8 cellular contexts compared by ENCODE assay signal in genomic region chr16:67169642-67170167, GRCh38. TPM values are rescaled to one million over a fixed set of nuclear protein-coding genes. Genes with fewer than 3 reads are reported as not detected.
DNase-seq lines count a peak whose midpoint lies in the region; ATAC-seq, FAIRE-seq and TF ChIP-seq lines count a peak whose summit lies in the region.

No MANE protein-coding gene starts in this region.

- H3K27me3 Mint-ChIP-seq in Caco-2 (ENCODE audit: insufficient read depth, unreplicated experiment) (no peaks in the 10 kb centered on the region), osteocyte (ENCODE audit: unreplicated experiment) (peaks cover 16% of the 10 kb centered on the region)
- peaks cover 49% of the 10 kb centered on the region for H3K27me3 Mint-ChIP-seq in activated CD4-positive, alpha-beta memory T cell treated with anti-CD3 and anti-CD28 coated beads, Interleukin-2, amount 10 ng/mL, durations not matched to agents 7 days and 5 days

- H3K27ac Mint-ChIP-seq in Caco-2 (ENCODE audit: unreplicated experiment) (peak overlapping the region; percentile 86), osteocyte (ENCODE audit: unreplicated experiment) (peak overlapping the region; percentile 86)
- peak overlapping the region; percentile 72 for H3K27ac Mint-ChIP-seq in activated CD4-positive, alpha-beta memory T cell treated with anti-CD3 and anti-CD28 coated beads, Interleukin-2, amount 10 ng/mL, durations not matched to agents 7 days and 5 days

- no peak for FAIRE-seq in GM12891 (lab: Jason Lieb, UNC)

- POLR2A ChIA-PET in Caco-2 (lab: Charles Lee) = interaction anchor here (0.6 to 1.5 kb wide), 2 partner anchors 9 to 77 kb away, joined by 3 to 8 read pairs; no protein-coding TSS in a partner anchor
- POLR2A ChIA-PET in activated CD4-positive, alpha-beta memory T cell treated with anti-CD3 and anti-CD28 coated beads, Interleukin-2, amount 10 ng/mL, durations not matched to agents 7 days and 5 days (lab: Charles Lee) = interaction anchor here (0.6 to 13.2 kb wide), 8 partner anchors 7 to 313 kb away, joined by 3 to 204 read pairs (median 3); partner anchors contain the start of genes E2F4, FBXL8, FHOD1 and HSF4

- DNase-seq in Caco-2 (peak in 1 of 2 experiments; percentile 60), fibroblast of villous mesenchyme (ENCODE audit: low read depth) (peak; percentile 43), osteocyte (ENCODE audit: extremely low spot score, unreplicated experiment) (no peak), GM12891 (ENCODE audit: insufficient read length, low spot score) (no peak)
- peak; percentile 50 for DNase-seq in activated CD4-positive, alpha-beta memory T cell treated with anti-CD3 and anti-CD28 coated beads, Interleukin-2, amount 10 ng/mL, durations not matched to agents 7 days and 5 days

- H3K4me3 ChIP-seq in Caco-2 (ENCODE audit: low read depth, low read length) = peak overlapping the region; percentile 49
- H3K4me3 ChIP-seq in fibroblast of villous mesenchyme (ENCODE audit: low read depth, low read length) = peak overlapping the region; percentile 57

- no peak for TF ChIP-seq POLR2A in GM12891 (IDR thresholded peaks at IDR 0.05; ENCODE audit: low read depth, low read length)

- no peaks in the 10 kb centered on the region for H3K27me3 ChIP-seq in Caco-2 (replicated peaks; ENCODE audit: control insufficient read depth, insufficient read depth, low read length)

- H3K4me3 Mint-ChIP-seq in Caco-2 (ENCODE audit: unreplicated experiment) (peak overlapping the region; percentile 70), osteocyte (ENCODE audit: unreplicated experiment) (peak overlapping the region; percentile 77)
- peak overlapping the region; percentile 74 for H3K4me3 Mint-ChIP-seq in activated CD4-positive, alpha-beta memory T cell treated with anti-CD3 and anti-CD28 coated beads, Interleukin-2, amount 10 ng/mL, durations not matched to agents 7 days and 5 days

- intact Hi-C loops in Caco-2 (cut with micrococcal nuclease; ENCODE audit: unreplicated experiment) = loop anchor here (1.0 kb wide), 3 partner anchors 8 to 14 kb away; partner anchors contain the start of gene MATCAP1

- peaks cover 36% of the 10 kb centered on the region for H3K4me1 ChIP-seq in Caco-2

- H3K9me3 ChIP-seq in Caco-2 = no peaks in the 10 kb centered on the region

- BruUV-seq in Caco-2 (replicated peaks; lab: Mats Ljungman, UMichigan) = TSS peak; percentile 75

- peak; percentile 48 to 57 for TF ChIP-seq CTCF in Caco-2 (IDR thresholded peaks at IDR 0.05; ENCODE audit: insufficient read depth in 1 of 2, low read depth in 1 of 2, low read length in 1 of 2, severe bottlenecking in 1 of 2, unreplicated experiment in 1 of 2)
- peak; percentile 76 for TF ChIP-seq CTCF in fibroblast of villous mesenchyme (IDR thresholded peaks at IDR 0.05; ENCODE audit: insufficient read depth, low read depth, low read length)
- peak; percentile 70 for TF ChIP-seq CTCF in osteocyte (IDR thresholded peaks at IDR 0.05)

- peaks cover 31% of the 10 kb centered on the region for H3K4me1 Mint-ChIP-seq in Caco-2 (ENCODE audit: low read depth, unreplicated experiment)
- peaks cover 63% of the 10 kb centered on the region for H3K4me1 Mint-ChIP-seq in activated CD4-positive, alpha-beta memory T cell treated with anti-CD3 and anti-CD28 coated beads, Interleukin-2, amount 10 ng/mL, durations not matched to agents 7 days and 5 days
- peaks cover 43% of the 10 kb centered on the region for H3K4me1 Mint-ChIP-seq in osteocyte (ENCODE audit: unreplicated experiment)

- peaks cover 23% of the 10 kb centered on the region for H3K36me3 Mint-ChIP-seq in Caco-2 (ENCODE audit: insufficient read depth, unreplicated experiment)
- peaks cover 42% of the 10 kb centered on the region for H3K36me3 Mint-ChIP-seq in activated CD4-positive, alpha-beta memory T cell treated with anti-CD3 and anti-CD28 coated beads, Interleukin-2, amount 10 ng/mL, durations not matched to agents 7 days and 5 days (ENCODE audit: low read depth)
- H3K36me3 Mint-ChIP-seq in osteocyte (ENCODE audit: unreplicated experiment) = no peaks in the 10 kb centered on the region

- ATAC-seq in HG03354 (IDR thresholded peaks at IDR 0.05; ENCODE audit: poor library complexity, severe bottlenecking, unreplicated experiment) (peak; percentile 14), GM19035 (IDR thresholded peaks at IDR 0.05; ENCODE audit: unreplicated experiment) (no peak), GM18858 (IDR thresholded peaks at IDR 0.05; ENCODE audit: unreplicated experiment) (no peak)

- CTCF ChIA-PET in Caco-2 (lab: Charles Lee) = interaction anchor here (0.5 to 3.0 kb wide), 14 partner anchors 8 to 274 kb away, joined by 3 to 43 read pairs (median 4); partner anchors contain the start of genes ELMO3, FBXL8 and TRADD
- CTCF ChIA-PET in activated CD4-positive, alpha-beta memory T cell treated with anti-CD3 and anti-CD28 coated beads, Interleukin-2, amount 10 ng/mL, durations not matched to agents 7 days and 5 days (lab: Charles Lee) = interaction anchor here (0.5 to 2.9 kb wide), 12 partner anchors 9 to 274 kb away, joined by 3 to 16 read pairs (median 3); partner anchors contain the start of genes FBXL8 and TRADD

- no peaks in the 10 kb centered on the region for H3K36me3 ChIP-seq in Caco-2 (ENCODE audit: control insufficient read depth, insufficient read depth, low read length)

- H3K9me3 Mint-ChIP-seq in Caco-2 (ENCODE audit: unreplicated experiment) (no peaks in the 10 kb centered on the region), osteocyte (ENCODE audit: unreplicated experiment) (no peaks in the 10 kb centered on the region)
- H3K9me3 Mint-ChIP-seq in activated CD4-positive, alpha-beta memory T cell treated with anti-CD3 and anti-CD28 coated beads, Interleukin-2, amount 10 ng/mL, durations not matched to agents 7 days and 5 days = no peaks in the 10 kb centered on the region

TF ChIP-seq in GM12891, 5 proteins besides CTCF, POLR2A, EP300 and RAD21:
- TF ChIP-seq SPI1 (IDR thresholded peaks at IDR 0.05; ENCODE audit: low read depth, low read length) (no peak), TAF1 (IDR thresholded peaks at IDR 0.05; ENCODE audit: low read depth, low read length) (no peak), PAX5 (IDR thresholded peaks at IDR 0.05; ENCODE audit: insufficient read depth, low read length, severe bottlenecking) (no peak), POLR2AphosphoS5 (IDR thresholded peaks at IDR 0.05; ENCODE audit: low read depth, low read length) (no peak), POU2F2 (IDR thresholded peaks at IDR 0.05; ENCODE audit: low read depth, low read length) (no peak)

RNA-seq across cellular contexts. Expression of gene NOL3, which starts 0.6 kb away (rescaled TPM):
- 17.4 and 22.4 TPM in 2 replicates for total RNA-seq in Caco-2 (2022)
- total RNA-seq in activated CD4-positive, alpha-beta memory T cell treated with anti-CD3 and anti-CD28 coated beads, Interleukin-2, amount 10 ng/mL, durations not matched to agents 7 days and 5 days = 10 to 100 TPM; 35.6 to 36.7 TPM
- total RNA-seq in fibroblast of villous mesenchyme = 11.7 and 12.2 TPM in 2 replicates
- total RNA-seq in osteocyte = 15.8 and 22.8 TPM in 2 replicates
- polyA plus RNA-seq in GM12891 (2012; ENCODE audit: low read depth, missing spikeins) = 10.3 TPM

RNA-seq across cellular contexts. Expression of gene HSF4, which starts 5.2 kb away (rescaled TPM):
- total RNA-seq in Caco-2 (2022) (39.4 and 52.0 TPM in 2 replicates), fibroblast of villous mesenchyme (2.6 and 3.0 TPM in 2 replicates), osteocyte (19.6 and 22.3 TPM in 2 replicates)
- 100 to 1,000 TPM; 107 to 110 TPM for total RNA-seq in activated CD4-positive, alpha-beta memory T cell treated with anti-CD3 and anti-CD28 coated beads, Interleukin-2, amount 10 ng/mL, durations not matched to agents 7 days and 5 days
- polyA plus RNA-seq in GM12891 (2012; ENCODE audit: low read depth, missing spikeins) = 13.0 TPM

RNA-seq across cellular contexts. Expression of gene FBXL8, which starts 9.9 kb away (rescaled TPM):
- 27.6 and 31.5 TPM in 2 replicates for total RNA-seq in Caco-2 (2022)
- 10 to 100 TPM; 52.3 to 54.4 TPM for total RNA-seq in activated CD4-positive, alpha-beta memory T cell treated with anti-CD3 and anti-CD28 coated beads, Interleukin-2, amount 10 ng/mL, durations not matched to agents 7 days and 5 days
- 8.6 and 10.6 TPM in 2 replicates for total RNA-seq in fibroblast of villous mesenchyme
- 12.8 and 15.5 TPM in 2 replicates for total RNA-seq in osteocyte
- polyA plus RNA-seq in GM12891 (2012; ENCODE audit: low read depth, missing spikeins) = 6.3 TPM

RNA-seq across cellular contexts. Expression of gene TRADD, which starts 10.0 kb away (rescaled TPM):
- total RNA-seq in Caco-2 (2022) (16.8 and 18.3 TPM in 2 replicates), fibroblast of villous mesenchyme (12.5 and 18.4 TPM in 2 replicates), osteocyte (13.4 and 14.1 TPM in 2 replicates)
- 10 to 100 TPM; 96.9 to 97.3 TPM for total RNA-seq in activated CD4-positive, alpha-beta memory T cell treated with anti-CD3 and anti-CD28 coated beads, Interleukin-2, amount 10 ng/mL, durations not matched to agents 7 days and 5 days
- polyA plus RNA-seq in GM12891 (2012; ENCODE audit: low read depth, missing spikeins) = 17.2 TPM

RNA-seq across cellular contexts. Expression of gene MATCAP1, which starts 14.1 kb away (rescaled TPM):
- total RNA-seq in Caco-2 (2022) = 22.2 and 28.6 TPM in 2 replicates
- total RNA-seq in activated CD4-positive, alpha-beta memory T cell treated with anti-CD3 and anti-CD28 coated beads, Interleukin-2, amount 10 ng/mL, durations not matched to agents 7 days and 5 days = 10 to 100 TPM; 63.9 to 70.9 TPM
- total RNA-seq in fibroblast of villous mesenchyme = 9.3 and 9.9 TPM in 2 replicates
- 26.6 and 35.7 TPM in 2 replicates for total RNA-seq in osteocyte
- polyA plus RNA-seq in GM12891 (2012; ENCODE audit: low read depth, missing spikeins) = 19.1 TPM

Comparison
In these comparisons a context has a peak if more than half of its experiments do, and no peak if none do; other contexts are left out.
1. DNase-seq: peak in activated CD4-positive, alpha-beta memory T cell treated with anti-CD3 and anti-CD28 coated beads, Interleukin-2, amount 10 ng/mL, durations not matched to agents 7 days and 5 days (single experiment) and fibroblast of villous mesenchyme (single experiment); none in osteocyte (single experiment) and GM12891 (single experiment).
2. Peak in every context shown above with its lines, with median percentiles within 50 percentile points of each other: H3K27ac Mint-ChIP-seq, H3K4me3 Mint-ChIP-seq and CTCF ChIP-seq.